ENCODE assay signal across 22 cellular contexts in genomic region chr13:21538753-21539152, GRCh38.
"Had no signal": no experiment of that assay in that cellular context is flagged by ENCODE, and none has a peak within 500 bp of the region (broad histone marks: within the 10 kb centered on the region; RNA-seq: fewer than 3 reads in every experiment).

No MANE protein-coding gene starts in this region.

- H3K27ac ChIP-seq: colonic mucosa, epithelial cell of prostate, ovary, psoas muscle, right lobe of liver, thoracic aorta had no signal

- H3K4me1 Mint-ChIP-seq: activated CD4-positive, alpha-beta T cell treated with anti-CD3 and anti-CD28 coated beads, Interleukin-2, amount 10 ng/mL, durations not matched to agents 24 days and 14 days; endodermal cell had no signal

- H3K4me3 Mint-ChIP-seq: activated CD4-positive, alpha-beta T cell treated with anti-CD3 and anti-CD28 coated beads, Interleukin-2, amount 10 ng/mL, durations not matched to agents 24 days and 14 days; activated CD8-positive, alpha-beta T cell treated with anti-CD3 and anti-CD28 coated beads for 36 hours; activated naive CD8-positive, alpha-beta T cell treated with anti-CD3 and anti-CD28 coated beads, Interleukin-2, amount 50 U/mL, for 24 hours; activated T-cell treated with anti-CD3 and anti-CD28 coated beads, Interleukin-2, amount 50 U/mL, for 24 hours; brain; central memory CD8-positive, alpha-beta T cell; endodermal cell; stimulated activated naive B cell treated with anti-CD40 and anti-IgM and Interleukin-4, amounts not matched to agents 10 μg/mL and 1 μg/mL and 100 μg/mL, for 72 hours had no signal

- H3K36me3 ChIP-seq: colonic mucosa, ovary, right lobe of liver, thoracic aorta had no signal

- H3K27me3 ChIP-seq: colonic mucosa, ovary, right lobe of liver had no signal

- ATAC-seq: activated CD8-positive, alpha-beta T cell treated with anti-CD3 and anti-CD28 coated beads for 36 hours; activated naive CD8-positive, alpha-beta T cell treated with anti-CD3 and anti-CD28 coated beads, Interleukin-2, amount 50 U/mL, for 24 hours; naive thymus-derived CD8-positive, alpha-beta T cell; psoas muscle; right lobe of liver; stimulated activated naive B cell treated with anti-CD40 and anti-IgM and Interleukin-4, amounts not matched to agents 10 μg/mL and 1 μg/mL and 100 μg/mL, for 72 hours had no signal

- H3K27ac Mint-ChIP-seq: activated CD4-positive, alpha-beta T cell treated with anti-CD3 and anti-CD28 coated beads, Interleukin-2, amount 10 ng/mL, durations not matched to agents 24 days and 14 days; activated CD8-positive, alpha-beta T cell treated with anti-CD3 and anti-CD28 coated beads for 36 hours; activated naive CD8-positive, alpha-beta T cell treated with anti-CD3 and anti-CD28 coated beads, Interleukin-2, amount 50 U/mL, for 24 hours; activated T-cell treated with anti-CD3 and anti-CD28 coated beads, Interleukin-2, amount 50 U/mL, for 24 hours; activated T-helper 2 cell treated with anti-CD3 and anti-CD28 coated beads, Interferon-gamma antibody, Interleukin-2, Interleukin-4, amounts not matched to agents 10 μg/mL and 5 μg/mL and 100 μg/mL, durations not matched to agents 14 hours and 24 hours and 36 hours; brain; endodermal cell; stimulated activated naive B cell treated with anti-CD40 and anti-IgM and Interleukin-4, amounts not matched to agents 10 μg/mL and 1 μg/mL and 100 μg/mL, for 72 hours had no signal

- H3K27me3 Mint-ChIP-seq: activated CD4-positive, alpha-beta T cell treated with anti-CD3 and anti-CD28 coated beads, Interleukin-2, amount 10 ng/mL, durations not matched to agents 24 days and 14 days; activated CD8-positive, alpha-beta T cell treated with anti-CD3 and anti-CD28 coated beads for 36 hours; activated naive CD8-positive, alpha-beta T cell treated with anti-CD3 and anti-CD28 coated beads, Interleukin-2, amount 50 U/mL, for 24 hours; activated T-cell treated with anti-CD3 and anti-CD28 coated beads, Interleukin-2, amount 50 U/mL, for 24 hours; brain; central memory CD8-positive, alpha-beta T cell; naive thymus-derived CD8-positive, alpha-beta T cell; stimulated activated naive B cell treated with anti-CD40 and anti-IgM and Interleukin-4, amounts not matched to agents 10 μg/mL and 1 μg/mL and 100 μg/mL, for 72 hours had no signal

- H3K4me3 ChIP-seq: colonic mucosa, ovary, psoas muscle, right lobe of liver, thoracic aorta had no signal

- H3K4me1 ChIP-seq: colonic mucosa had no signal

- DNase-seq: activated CD4-positive, alpha-beta T cell treated with anti-CD3 and anti-CD28 coated beads, Interleukin-2, amount 10 ng/mL, durations not matched to agents 24 days and 14 days; activated CD8-positive, alpha-beta T cell treated with anti-CD3 and anti-CD28 coated beads for 36 hours; activated naive CD4-positive, alpha-beta T cell treated with Interleukin-2 at 50 U/mL for 16 hours; activated naive CD8-positive, alpha-beta T cell treated with anti-CD3 and anti-CD28 coated beads, Interleukin-2, amount 50 U/mL, for 24 hours; activated T-cell treated with anti-CD3 and anti-CD28 coated beads, Interleukin-2, amount 50 U/mL, for 24 hours; anterior cingulate cortex; colonic mucosa; endodermal cell; foreskin fibroblast; naive thymus-derived CD8-positive, alpha-beta T cell; ovary; psoas muscle; right lobe of liver; small intestine; stimulated activated CD4-positive, alpha-beta T cell treated with anti-CD3 and anti-CD28 coated beads, Interleukin-4, amount 100 ng/mL, for 4 hours; stimulated activated naive B cell treated with anti-CD40 and anti-IgM and Interleukin-4, amounts not matched to agents 10 μg/mL and 1 μg/mL and 100 μg/mL, for 72 hours; T-helper 2 cell had no signal

- H3K9me3 ChIP-seq: colonic mucosa, ovary, psoas muscle, right lobe of liver, thoracic aorta had no signal

- H3K9me3 Mint-ChIP-seq: activated CD4-positive, alpha-beta T cell treated with anti-CD3 and anti-CD28 coated beads, Interleukin-2, amount 10 ng/mL, durations not matched to agents 24 days and 14 days; activated CD8-positive, alpha-beta T cell treated with anti-CD3 and anti-CD28 coated beads for 36 hours; activated naive CD8-positive, alpha-beta T cell treated with anti-CD3 and anti-CD28 coated beads, Interleukin-2, amount 50 U/mL, for 24 hours; activated T-cell treated with anti-CD3 and anti-CD28 coated beads, Interleukin-2, amount 50 U/mL, for 24 hours; activated T-helper 2 cell treated with anti-CD3 and anti-CD28 coated beads, Interferon-gamma antibody, Interleukin-2, Interleukin-4, amounts not matched to agents 10 μg/mL and 5 μg/mL and 100 μg/mL, durations not matched to agents 14 hours and 24 hours and 36 hours; brain; central memory CD8-positive, alpha-beta T cell; endodermal cell; naive thymus-derived CD8-positive, alpha-beta T cell; stimulated activated naive B cell treated with anti-CD40 and anti-IgM and Interleukin-4, amounts not matched to agents 10 μg/mL and 1 μg/mL and 100 μg/mL, for 72 hours had no signal
